24 cellular contexts compared by ENCODE assay signal in the genomic region with DNA sequence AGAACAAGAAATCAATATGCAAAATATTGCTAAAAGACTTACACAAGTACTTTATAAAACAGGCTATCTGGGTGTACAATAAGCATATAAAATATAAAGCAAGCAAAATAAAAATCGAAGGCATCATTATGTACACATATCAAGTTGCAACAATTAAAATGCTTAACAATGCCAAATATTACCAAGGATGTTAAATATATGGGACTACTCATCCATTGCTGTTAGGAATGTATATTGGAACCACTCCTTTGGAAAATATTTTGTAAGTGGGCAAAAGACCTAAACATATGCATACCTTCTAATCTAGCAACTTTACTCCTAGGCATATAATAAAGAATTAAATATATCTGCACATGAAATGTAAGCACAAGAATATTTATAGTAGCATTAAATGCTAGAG.
A peak's percentile ranks its signal among the peaks of the same experiment; 100 is the strongest.
DNase-seq lines count a peak whose midpoint lies in the region; ATAC-seq and TF ChIP-seq lines count a peak whose summit lies in the region.
"Had no signal": no experiment of that assay in that cellular context is flagged by ENCODE, and none has a peak within 500 bp of the region (broad histone marks: within the 10 kb centered on the region; RNA-seq: fewer than 3 reads in every experiment).

No MANE protein-coding gene starts in this region.

- no peak overlapping the region for H3K4me3 ChIP-seq in PC-3 (ENCODE audit: low read length)
- H3K4me3 ChIP-seq: A549; BLaER1 treated with 17β-estradiol and CSF1 and Interleukin-3, amounts not matched to agents 10 nM and 100 nM; GM12878 had no signal

- no peak overlapping the region for H3K4me3 Mint-ChIP-seq in stimulated activated memory B cell treated with anti-CD40 and anti-IgM and Interleukin-4, amounts not matched to agents 10 μg/mL and 1 μg/mL and 100 μg/mL, for 72 hours
- H3K4me3 Mint-ChIP-seq: B cell; CD4-positive, alpha-beta memory T cell; CD4-positive, CD25-positive, alpha-beta regulatory T cell; CD8-positive, alpha-beta memory T cell had no signal

- TF ChIP-seq RAD21 in Ishikawa (IDR thresholded peaks at IDR 0.05; ENCODE audit: low read depth), result no peak

- intact Hi-C loops in PC-3 (cut with micrococcal nuclease), result loop anchor here (1.0 kb wide), 2 partner anchors 23 to 371 kb away; no protein-coding TSS in a partner anchor

- peaks cover 4% of the 10 kb centered on the region for H3F3A ChIP-seq in PC-3 (ENCODE audit: low read length, unreplicated experiment)

- peak overlapping the region; percentile 51 for H3K4me2 ChIP-seq in PC-3 (ENCODE audit: low read length)
- H3K4me2 ChIP-seq: A549 had no signal

- peak; percentile 96 for ATAC-seq in PC-3
- no peak for ATAC-seq in stimulated activated memory B cell treated with anti-CD40 and anti-IgM and Interleukin-4, amounts not matched to agents 10 μg/mL and 1 μg/mL and 100 μg/mL, for 72 hours
- ATAC-seq: A549, GM12878 had no signal

- BruUV-seq in PC-3 (replicated peaks; lab: Mats Ljungman, UMichigan), result no TSS peak

- peaks cover under 1% of the 10 kb centered on the region for H3K9me3 Mint-ChIP-seq in stimulated activated memory B cell treated with anti-CD40 and anti-IgM and Interleukin-4, amounts not matched to agents 10 μg/mL and 1 μg/mL and 100 μg/mL, for 72 hours

- H2AFZ ChIP-seq in PC-3 (ENCODE audit: low read length), result no peak overlapping the region

- no peaks in the 10 kb centered on the region for H3K9me2 ChIP-seq in PC-3 (replicated peaks; ENCODE audit: low read length)

- TF ChIP-seq CTCF in PC-3 (conservative IDR thresholded peaks at IDR 0.05; ENCODE audit: low read depth, low read length), result no peak

- TF ChIP-seq EP300 in Ishikawa (IDR thresholded peaks at IDR 0.05; ENCODE audit: borderline replicate concordance), result no peak

- no peaks in the 10 kb centered on the region for H3K79me2 ChIP-seq in PC-3 (ENCODE audit: low read length)

- H3K36me3 Mint-ChIP-seq in stimulated activated memory B cell treated with anti-CD40 and anti-IgM and Interleukin-4, amounts not matched to agents 10 μg/mL and 1 μg/mL and 100 μg/mL, for 72 hours, result no peaks in the 10 kb centered on the region
- H3K36me3 Mint-ChIP-seq: CD4-positive, alpha-beta memory T cell; CD4-positive, CD25-positive, alpha-beta regulatory T cell; CD8-positive, alpha-beta memory T cell had no signal

- no peaks in the 10 kb centered on the region for H4K20me1 ChIP-seq in PC-3 (ENCODE audit: low read length)
- H4K20me1 ChIP-seq: BLaER1 treated with 17β-estradiol and CSF1 and Interleukin-3, amounts not matched to agents 10 nM and 100 nM had no signal

- H3K27me3 ChIP-seq in PC-3 (ENCODE audit: low read length), result no peaks in the 10 kb centered on the region
- H3K27me3 ChIP-seq: BLaER1 treated with 17β-estradiol and CSF1 and Interleukin-3, amounts not matched to agents 10 nM and 100 nM had no signal

- H3K9me3 ChIP-seq in PC-3 (ENCODE audit: low read length), result no peaks in the 10 kb centered on the region
- H3K9me3 ChIP-seq: A549 had no signal

- peaks cover 21% of the 10 kb centered on the region for H3K4me1 ChIP-seq in PC-3 (ENCODE audit: insufficient read depth, low read length)
- H3K4me1 ChIP-seq: A549 had no signal

- POLR2A ChIA-PET in PC-3 (lab: Charles Lee; ENCODE audit: unreplicated experiment), result no interaction called here

- CTCF ChIA-PET in PC-3 (lab: Charles Lee), result no interaction called here

- DNase-seq in NCI-H1105 treated with DMSO at 0.1 percent for 48 hours (lab: John Stamatoyannopoulos, UW) (peak; percentile 1), NCI-H1105 (lab: John Stamatoyannopoulos, UW) (no peak), PC-3 (peak; percentile 87), GM19238 (ENCODE audit: insufficient read length, low spot score) (no peak)
- DNase-seq: AML-193; CD4-positive, alpha-beta memory T cell; CD4-positive, CD25-positive, alpha-beta regulatory T cell; CD8-positive, alpha-beta memory T cell; COR-L47; DMS 273 treated with DMSO at 0.1 percent for 48 hours; DMS153; DMS53; DMS79; DND-41; EL; GDM1 had no signal

- H3K27ac ChIP-seq in PC-3 (ENCODE audit: low read length), result peak overlapping the region; percentile 42
- H3K27ac ChIP-seq: 22Rv1; A549; BLaER1 treated with 17β-estradiol and CSF1 and Interleukin-3, amounts not matched to agents 10 nM and 100 nM; C4-2B had no signal

- no peak overlapping the region for H3K9ac ChIP-seq in PC-3 (ENCODE audit: low read length)
- H3K9ac ChIP-seq: BLaER1 treated with 17β-estradiol and CSF1 and Interleukin-3, amounts not matched to agents 10 nM and 100 nM had no signal

- no peak overlapping the region for H3K27ac Mint-ChIP-seq in stimulated activated memory B cell treated with anti-CD40 and anti-IgM and Interleukin-4, amounts not matched to agents 10 μg/mL and 1 μg/mL and 100 μg/mL, for 72 hours
- H3K27ac Mint-ChIP-seq: B cell; CD4-positive, alpha-beta memory T cell; CD4-positive, CD25-positive, alpha-beta regulatory T cell; CD8-positive, alpha-beta memory T cell had no signal

- H3K4me1 Mint-ChIP-seq in stimulated activated memory B cell treated with anti-CD40 and anti-IgM and Interleukin-4, amounts not matched to agents 10 μg/mL and 1 μg/mL and 100 μg/mL, for 72 hours, result no peaks in the 10 kb centered on the region
- H3K4me1 Mint-ChIP-seq: B cell; CD4-positive, alpha-beta memory T cell; CD4-positive, CD25-positive, alpha-beta regulatory T cell; CD8-positive, alpha-beta memory T cell had no signal

- H3K36me3 ChIP-seq in PC-3 (ENCODE audit: low read depth, low read length), result no peaks in the 10 kb centered on the region
- H3K36me3 ChIP-seq: BLaER1 treated with 17β-estradiol and CSF1 and Interleukin-3, amounts not matched to agents 10 nM and 100 nM had no signal

- no peaks in the 10 kb centered on the region for H3K27me3 Mint-ChIP-seq in stimulated activated memory B cell treated with anti-CD40 and anti-IgM and Interleukin-4, amounts not matched to agents 10 μg/mL and 1 μg/mL and 100 μg/mL, for 72 hours
- H3K27me3 Mint-ChIP-seq: B cell; CD4-positive, alpha-beta memory T cell; CD4-positive, CD25-positive, alpha-beta regulatory T cell; CD8-positive, alpha-beta memory T cell had no signal

TF ChIP-seq in Ishikawa, 13 proteins besides CTCF, POLR2A, EP300 and RAD21:
- TF ChIP-seq TEAD4 (IDR thresholded peaks at IDR 0.05) (0 out of 2 replicates have a peak, but pooled peaks have one; percentile 13), CEBPB (IDR thresholded peaks at IDR 0.05) (no peak)

Comparison
In these comparisons a context has a peak if more than half of its experiments do, and no peak if none do; other contexts are left out.
1. DNase-seq: peak in NCI-H1105 treated with DMSO at 0.1 percent for 48 hours (single experiment) and PC-3 (single experiment); none in NCI-H1105 (single experiment) and GM19238 (single experiment).